Comparison of ENCODE assay signal across 26 cellular contexts in the genomic region with DNA sequence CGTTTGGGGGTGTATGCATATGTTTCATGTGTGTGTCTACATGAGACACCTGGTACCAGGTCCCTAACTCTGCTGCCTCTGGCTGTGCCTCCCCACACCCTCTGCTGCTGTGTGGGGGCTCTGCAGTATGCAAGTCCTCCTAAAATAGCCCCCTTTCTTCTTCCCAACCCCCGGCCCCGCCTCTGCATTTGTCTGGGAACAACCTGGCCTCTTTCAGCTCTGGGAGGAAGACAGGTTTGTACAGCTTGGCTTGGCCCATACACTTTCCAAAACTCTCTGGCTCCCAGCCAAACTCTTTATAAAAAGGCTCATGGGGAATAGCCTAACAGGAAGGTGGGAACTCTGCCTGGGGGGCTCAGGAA. TPM values are rescaled to one million over a fixed set of nuclear protein-coding genes. Genes with fewer than 3 reads are reported as not detected.
DNase-seq lines count a peak whose midpoint lies in the region; ATAC-seq and TF ChIP-seq lines count a peak whose summit lies in the region.
"Had no signal": no experiment of that assay in that cellular context is flagged by ENCODE, and none has a peak within 500 bp of the region (broad histone marks: within the 10 kb centered on the region; RNA-seq: fewer than 3 reads in every experiment).

No MANE protein-coding gene starts in this region.

- POLR2A ChIA-PET in CD4-positive, alpha-beta memory T cell (lab: Charles Lee; ENCODE audit: partially characterized antibody): no interaction called here

- no peak overlapping the region for H3K4me3 Mint-ChIP-seq in CD4-positive, alpha-beta memory T cell
- H3K4me3 Mint-ChIP-seq: activated CD4-positive, alpha-beta T cell treated with anti-CD3 and anti-CD28 coated beads for 36 hours; CD14-positive monocyte had no signal

- H3K27me3 Mint-ChIP-seq in CD4-positive, alpha-beta memory T cell: no peaks in the 10 kb centered on the region
- H3K27me3 Mint-ChIP-seq: activated CD4-positive, alpha-beta T cell treated with anti-CD3 and anti-CD28 coated beads for 36 hours had no signal

- no peaks in the 10 kb centered on the region for H3K36me3 Mint-ChIP-seq in CD4-positive, alpha-beta memory T cell
- H3K36me3 Mint-ChIP-seq: CD14-positive monocyte had no signal

- TF ChIP-seq EP300 in ovary (IDR thresholded peaks at IDR 0.05) (no peak), tibial nerve (IDR thresholded peaks at IDR 0.05) (no peak)

- DNase-seq in left ventricle myocardium superior (peak; percentile 34), cardiac septum (ENCODE audit: low spot score) (no peak), epithelial cell of esophagus (ENCODE audit: low read depth) (peak; percentile 10), ovary (peak in 4 of 5 donors; percentile 38 to 63 (median 44)), tibial nerve (ENCODE audit: low spot score in 2 of 2) (peak in 1 of 2 donors; percentile 44), NCI-H1417 (lab: John Stamatoyannopoulos, UW) (no peak)
- DNase-seq in CD4-positive, alpha-beta memory T cell: no peak
- DNase-seq: activated CD4-positive, alpha-beta T cell treated with anti-CD3 and anti-CD28 coated beads for 36 hours; activated gamma-delta T cell; activated T-cell treated with anti-CD3 and anti-CD28 coated beads, Interleukin-2, amount 50 U/mL, for 1 hour; brain microvascular endothelial cell; colonic mucosa; esophagus squamous epithelium; HCEC 1CT; NCI-H1417 treated with DMSO at 0.1 percent for 48 hours; NCI-H2107; NCI-H524; Peyer's patch; stimulated activated CD4-positive, alpha-beta T cell treated with anti-CD3 and anti-CD28 coated beads, Interleukin-4, amount 100 ng/mL, for 4 hours; stimulated activated naive CD4-positive, alpha-beta T cell; transverse colon had no signal

- no peaks in the 10 kb centered on the region for H3K9me3 ChIP-seq in ovary
- H3K9me3 ChIP-seq in tibial nerve: no peaks in the 10 kb centered on the region
- no peaks in the 10 kb centered on the region for H3K9me3 ChIP-seq in CD4-positive, alpha-beta memory T cell (ENCODE audit: control insufficient read depth in 1 of 2, low read length in 2 of 2)
- H3K9me3 ChIP-seq: colonic mucosa, esophagus squamous epithelium, neutrophil, Peyer's patch, transverse colon had no signal

- CTCF ChIA-PET in CD4-positive, alpha-beta memory T cell (lab: Charles Lee; ENCODE audit: partially characterized antibody): no interaction called here

- no peak overlapping the region for H3K27ac ChIP-seq in ovary
- H3K27ac ChIP-seq in tibial nerve: peak overlapping the region in 3 of 4 donors; percentile 26 to 81 (median 38)
- no peak overlapping the region for H3K27ac ChIP-seq in CD4-positive, alpha-beta memory T cell (ENCODE audit: low read depth, low read length)
- H3K27ac ChIP-seq: brain microvascular endothelial cell, colonic mucosa, neutrophil had no signal

- 44 to 73% (median 69%) methylated on average over 3 of the region's 3 CpGs for WGBS in ovary, 3 donors
- 66 to 68% methylated on average over 3 of the region's 3 CpGs for WGBS in tibial nerve, 2 donors

- H3K27me3 ChIP-seq in ovary (no peaks in the 10 kb centered on the region), tibial nerve (no peaks in the 10 kb centered on the region)
- H3K27me3 ChIP-seq in CD4-positive, alpha-beta memory T cell (ENCODE audit: insufficient read depth, low read length): no peaks in the 10 kb centered on the region
- H3K27me3 ChIP-seq: brain microvascular endothelial cell, colonic mucosa, esophagus squamous epithelium, Peyer's patch, transverse colon had no signal

- no peak overlapping the region for H3K4me3 ChIP-seq in epithelial cell of esophagus (ENCODE audit: low read length)
- no peak overlapping the region for H3K4me3 ChIP-seq in ovary
- H3K4me3 ChIP-seq in tibial nerve: no peak overlapping the region
- no peak overlapping the region for H3K4me3 ChIP-seq in CD4-positive, alpha-beta memory T cell (ENCODE audit: low read length in 2 of 2)
- H3K4me3 ChIP-seq: colonic mucosa, esophagus squamous epithelium, Peyer's patch, transverse colon had no signal

- TF ChIP-seq POLR2A in ovary (IDR thresholded peaks at IDR 0.05) (no peak), tibial nerve (IDR thresholded peaks at IDR 0.05) (no peak)

- ATAC-seq in left ventricle myocardium superior (peak; percentile 7), HG02970 (IDR thresholded peaks at IDR 0.05; ENCODE audit: low FRiP score, unreplicated experiment) (no peak)
- ATAC-seq: activated CD4-positive, alpha-beta T cell treated with anti-CD3 and anti-CD28 coated beads for 36 hours had no signal

- peaks cover 0 to 4% (median 1%) of the 10 kb centered on the region in 4 donors for H3K4me1 Mint-ChIP-seq in CD4-positive, alpha-beta memory T cell
- H3K4me1 Mint-ChIP-seq: activated CD4-positive, alpha-beta T cell treated with anti-CD3 and anti-CD28 coated beads for 36 hours had no signal

- H3K27ac Mint-ChIP-seq in CD4-positive, alpha-beta memory T cell: no peak overlapping the region
- H3K27ac Mint-ChIP-seq: activated CD4-positive, alpha-beta T cell treated with anti-CD3 and anti-CD28 coated beads for 36 hours; CD14-positive monocyte had no signal

- H3K36me3 ChIP-seq in ovary (no peaks in the 10 kb centered on the region), tibial nerve (no peaks in the 10 kb centered on the region)
- H3K36me3 ChIP-seq in CD4-positive, alpha-beta memory T cell (ENCODE audit: insufficient read depth, low read length): no peaks in the 10 kb centered on the region
- H3K36me3 ChIP-seq: brain microvascular endothelial cell, colonic mucosa, esophagus squamous epithelium, neutrophil, Peyer's patch, transverse colon had no signal

- no peaks in the 10 kb centered on the region for H3K9me3 Mint-ChIP-seq in CD4-positive, alpha-beta memory T cell
- H3K9me3 Mint-ChIP-seq: CD14-positive monocyte had no signal

- intact Hi-C loops in left ventricle myocardium superior (cut with micrococcal nuclease) (no loop called here), cardiac septum (cut with DNase I) (no loop called here), ovary (cut with DNase I) (no loop called here)
- intact Hi-C loops in CD4-positive, alpha-beta memory T cell (cut with micrococcal nuclease): no loop called here

- TF ChIP-seq CTCF in epithelial cell of esophagus (IDR thresholded peaks at IDR 0.05; ENCODE audit: insufficient read depth, low read depth, low read length, missing control alignments) (no peak), ovary (IDR thresholded peaks at IDR 0.05) (no peak), tibial nerve (IDR thresholded peaks at IDR 0.05) (no peak)

- H3K4me1 ChIP-seq in ovary (ENCODE audit: insufficient read depth) (peaks cover 16% of the 10 kb centered on the region), tibial nerve (peaks cover 0 to 60% (median 36%) of the 10 kb centered on the region in 4 donors)
- no peaks in the 10 kb centered on the region for H3K4me1 ChIP-seq in CD4-positive, alpha-beta memory T cell (ENCODE audit: insufficient read depth, low read length)
- H3K4me1 ChIP-seq: colonic mucosa, Peyer's patch had no signal

RNA-seq across cellular contexts. Expression of a gene that starts 27.1 kb away (rescaled TPM):
- total RNA-seq in left ventricle myocardium superior: 4.3 TPM
- total RNA-seq in cardiac septum: 0.51 TPM
- total RNA-seq in ovary: 10 to 100 TPM in 4 of 7 donors, 1 to 10 TPM in 3; 1.5 to 33.5 (median 14.6) TPM
- 1 to 10 TPM; 2.0 to 4.2 TPM for polyA plus RNA-seq in ovary
- 10 to 100 TPM in 3 of 4 donors, 1 to 10 TPM in 1; 1.8 to 84.6 (median 32.9) TPM for total RNA-seq in tibial nerve
- total RNA-seq in CD4-positive, alpha-beta memory T cell: not detected
- polyA plus RNA-seq in CD4-positive, alpha-beta memory T cell: not detected
- total RNA-seq: M059J, renal cortical epithelial cell had no signal
- polyA plus RNA-seq: CD14-positive monocyte had no signal

RNA-seq across cellular contexts. Expression of a gene that starts 53.1 kb away (rescaled TPM):
- total RNA-seq in left ventricle myocardium superior: 22.9 TPM
- 26.9 TPM for total RNA-seq in cardiac septum
- total RNA-seq in ovary: 10 to 100 TPM in 6 of 7 donors, 1 to 10 TPM in 1; 8.3 to 21.6 (median 16.4) TPM
- polyA plus RNA-seq in ovary: 10 to 100 TPM in 1 of 2 donors, 1 to 10 TPM in 1; 5.1 to 12.5 TPM
- total RNA-seq in tibial nerve: 10 to 100 TPM; 24.5 to 64.8 (median 36.5) TPM
- total RNA-seq in CD4-positive, alpha-beta memory T cell: under 1 TPM; 0.11 to 0.17 TPM
- polyA plus RNA-seq in CD4-positive, alpha-beta memory T cell: not detected
- polyA plus RNA-seq: CD14-positive monocyte had no signal

Comparison
In these comparisons a context has a peak if more than half of its experiments do, and no peak if none do; other contexts are left out.
1. DNase-seq: peak in left ventricle myocardium superior (single experiment), epithelial cell of esophagus (single experiment) and ovary (4 of 5); none in cardiac septum (single experiment), NCI-H1417 (0 of 3) and CD4-positive, alpha-beta memory T cell (0 of 5).
2. H3K27ac ChIP-seq: peak in tibial nerve (3 of 4); none in ovary (0 of 2) and CD4-positive, alpha-beta memory T cell (single experiment).
3. RNA of a gene that starts 53.1 kb away (total RNA-seq): 24.5 to 64.8 TPM in tibial nerve, 26.9 TPM in cardiac septum (single experiment), 22.9 TPM in left ventricle myocardium superior (single experiment) and 8.3 to 21.6 TPM in ovary; 0.11 to 0.17 TPM in CD4-positive, alpha-beta memory T cell; every median in the first group is over 4 times any median in the second.